ENCODE assay signal across 5 cellular contexts in genomic region chr4:103485296-103485695, GRCh38.
DNase-seq lines count a peak whose midpoint lies in the region; ATAC-seq, FAIRE-seq and TF ChIP-seq lines count a peak whose summit lies in the region.
"Not testable (repeated sequence)": the region's sequence is repeated elsewhere in the genome, so short reads cannot be mapped to it uniquely, and the experiment has no call there.

No MANE protein-coding gene starts in this region.

- H3K27ac Mint-ChIP-seq in GM23338 = not testable (repeated sequence)

- CTCF ChIA-PET in GM12878 (lab: Yijun Ruan, JAX) = interaction anchor here (0.7 kb wide), 1 partner anchor 281 kb away, joined by 3 read pairs; no protein-coding TSS in a partner anchor

- RAD21 ChIA-PET in GM12878 (lab: Charles Lee; ENCODE audit: unreplicated experiment) = not testable (repeated sequence)

- H3K4me2 ChIP-seq in GM23338; GM12878 (ENCODE audit: control insufficient read depth, insufficient read depth): not testable (repeated sequence)

- not testable (repeated sequence) for TF ChIP-seq EP300 in GM12878 (IDR thresholded peaks at IDR 0.05; ENCODE audit: borderline replicate concordance in 1 of 2, control insufficient read depth in 1 of 2, low read depth in 2 of 2, low read length in 2 of 2)

- H3K27me3 Mint-ChIP-seq in GM23338 (ENCODE audit: insufficient read depth, low read depth, poor library complexity) = not testable (repeated sequence)

- in situ Hi-C loops in GM12878 (cut with MboI) = not testable (repeated sequence)

- not testable (repeated sequence) for FAIRE-seq in GM12878 (lab: Jason Lieb, UNC)

- TF ChIP-seq CTCF in GM12873 (IDR thresholded peaks at IDR 0.05; ENCODE audit: insufficient read depth, low read depth, low read length, missing control alignments) (peak; percentile 7), GM23338 (conservative IDR thresholded peaks at IDR 0.05; ENCODE audit: low read depth in 2 of 2) (peak in 1 of 2 experiments; percentile 24; a peak in 1 of 4 replicates), GM12878 (IDR thresholded peaks at IDR 0.05 in 2 of 3, conservative IDR thresholded peaks at IDR 0.05 in 1 of 3; ENCODE audit: control insufficient read depth in 2 of 3, extremely low read depth in 1 of 3, insufficient read depth in 1 of 3, low read depth in 3 of 3, low read length in 3 of 3) (peak in 1 of 3 experiments; percentile 12; a peak in 1 of 6 replicates)

- H3K4me3 Mint-ChIP-seq in GM23338 = not testable (repeated sequence)

- not testable (repeated sequence) for H3K9ac ChIP-seq in GM12878 (ENCODE audit: control insufficient read depth, insufficient read depth, low read length)

- not testable (repeated sequence) for H3K9me3 Mint-ChIP-seq in GM23338

- ATAC-seq in GM23338, GM12878: not testable (repeated sequence)

- H3K9me2 ChIP-seq in GM23338 (ENCODE audit: insufficient read depth) = not testable (repeated sequence)

- POLR2A ChIA-PET in GM12878 (lab: Charles Lee) = not testable (repeated sequence)

- not testable (repeated sequence) for H3K27me3 ChIP-seq in GM23338 (ENCODE audit: insufficient read depth); GM12878 (replicated peaks in 1 of 2; ENCODE audit: control insufficient read depth in 2 of 2, insufficient read depth in 2 of 2, low read length in 1 of 2)

- H3K4me1 Mint-ChIP-seq in GM23338 = not testable (repeated sequence)

- BruUV-seq in GM12878 (replicated peaks; lab: Mats Ljungman, UMichigan) = not testable (repeated sequence)

- H2AFZ ChIP-seq in GM23338; GM12878 (ENCODE audit: control insufficient read depth, low read depth, low read length): not testable (repeated sequence)

- H3K4me3 ChIP-seq in GM23338, GM12878: not testable (repeated sequence)

- not testable (repeated sequence) for H3K9me3 ChIP-seq in GM12878 (replicated peaks; ENCODE audit: control insufficient read depth, insufficient read depth, low read length)

- not testable (repeated sequence) for H3K27ac ChIP-seq in GM23338 (ENCODE audit: low read depth); GM12878 (ENCODE audit: control insufficient read depth, insufficient read depth)

- SMC1A ChIA-PET in GM12878 (lab: Charles Lee; ENCODE audit: uncharacterized antibody, unreplicated experiment) = not testable (repeated sequence)

- not testable (repeated sequence) for H3F3A ChIP-seq in GM23338 (replicated peaks; ENCODE audit: low read depth)

- not testable (repeated sequence) for H3K36me3 ChIP-seq in GM23338 (ENCODE audit: insufficient read depth); GM12878 (ENCODE audit: control insufficient read depth in 2 of 2, insufficient read depth in 2 of 2, low read length in 1 of 2)

- not testable (repeated sequence) for H3K36me3 Mint-ChIP-seq in GM23338 (ENCODE audit: low read depth)

- peak; percentile 42; the same call in 1 of the 2 replicates for TF ChIP-seq RAD21 in GM12878 (IDR thresholded peaks at IDR 0.05; ENCODE audit: insufficient read depth, low read depth, low read length)

- 39% methylated on average over 4 of the region's 4 CpGs for WGBS in GM12878 (ENCODE audit: insufficient coverage, insufficient replicate concordance, low lambda C conversion rate, missing lambda C conversion rate)

- not testable (repeated sequence) for H3K4me1 ChIP-seq in GM23338 (ENCODE audit: insufficient read depth); GM12878 (ENCODE audit: control insufficient read depth, insufficient read depth, low read length)

- H4K20me1 ChIP-seq in GM23338 (replicated peaks; ENCODE audit: insufficient read depth); GM12878 (ENCODE audit: control insufficient read depth, insufficient read depth): not testable (repeated sequence)

- H3K79me2 ChIP-seq in GM23338 (replicated peaks; ENCODE audit: insufficient read depth); GM12878 (ENCODE audit: control insufficient read depth, insufficient read depth, low read length): not testable (repeated sequence)

- intact Hi-C loops in GM12878 (cut with micrococcal nuclease; ENCODE audit: unreplicated experiment) = not testable (repeated sequence)

- DNase-seq in ELR (ENCODE audit: low read depth) (peak; percentile 6), GM23338 (ENCODE audit: low spot score) (peak; percentile 2), NCI-H82 (lab: John Stamatoyannopoulos, UW) (peak; percentile 4)
- DNase-seq in GM12878 (ENCODE audit: low read depth, low spot score) = not testable (repeated sequence)

- TF ChIP-seq POLR2A in GM12878 (IDR thresholded peaks at IDR 0.05; ENCODE audit: low read depth, low read length) = not testable (repeated sequence)
